Comparison of ENCODE assay signal across 25 cellular contexts in the genomic region with DNA sequence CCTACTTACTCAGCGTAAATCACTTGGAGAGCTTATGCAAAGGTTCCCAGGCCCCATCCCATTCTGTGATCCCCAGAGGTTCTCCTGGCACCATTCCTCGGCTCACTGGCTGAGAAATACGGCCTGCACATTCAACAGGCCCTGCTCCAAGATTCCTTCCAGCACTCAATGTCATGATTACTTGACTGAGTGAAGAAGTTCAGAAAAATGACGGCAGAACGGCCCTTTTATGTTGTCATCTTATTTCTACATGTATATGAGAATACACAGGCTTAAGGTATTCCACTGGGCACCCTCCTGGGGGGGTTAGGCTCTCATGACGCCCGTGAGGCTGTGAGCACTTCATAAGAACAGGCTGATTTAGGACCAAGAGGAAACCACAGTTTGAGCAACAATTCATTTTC.
DNase-seq lines count a peak whose midpoint lies in the region; ATAC-seq and TF ChIP-seq lines count a peak whose summit lies in the region.
"Had no signal": no experiment of that assay in that cellular context is flagged by ENCODE, and none has a peak within 500 bp of the region (broad histone marks: within the 10 kb centered on the region; RNA-seq: fewer than 3 reads in every experiment).

No MANE protein-coding gene starts in this region.

- intact Hi-C loops in esophagus squamous epithelium (cut with DNase I) (no loop called here), left cardiac atrium (cut with DNase I) (no loop called here), uterus (cut with DNase I; ENCODE audit: low total_unique reads) (no loop called here)

- H3K9ac ChIP-seq in rectal smooth muscle tissue (ENCODE audit: low read length), result no peak overlapping the region
- H3K9ac ChIP-seq: SK-N-SH had no signal

- H3K36me3 ChIP-seq in esophagus squamous epithelium (peaks cover 0 to 25% (median 0%) of the 10 kb centered on the region in 3 donors), rectal smooth muscle tissue (ENCODE audit: control insufficient read depth, insufficient read depth, low read length) (no peaks in the 10 kb centered on the region), uterus (no peaks in the 10 kb centered on the region)
- H3K36me3 ChIP-seq: colonic mucosa, pancreas had no signal

- no peaks in the 10 kb centered on the region for H3K9me3 ChIP-seq in esophagus squamous epithelium
- no peaks in the 10 kb centered on the region for H3K9me3 ChIP-seq in uterus
- H3K9me3 ChIP-seq: colonic mucosa, pancreas, SK-N-SH had no signal

- H3K4me3 ChIP-seq in esophagus squamous epithelium (no peak overlapping the region), rectal smooth muscle tissue (ENCODE audit: low read length) (no peak overlapping the region), uterus (no peak overlapping the region)
- H3K4me3 ChIP-seq: colonic mucosa, pancreas, smooth muscle cell had no signal

- H3K27ac ChIP-seq in esophagus squamous epithelium (peak overlapping the region in 3 of 4 donors; percentile 5 to 30 (median 23)), rectal smooth muscle tissue (ENCODE audit: low read depth, low read length) (peak overlapping the region; percentile 38), uterus (peak overlapping the region; percentile 48 to 61)
- H3K27ac ChIP-seq: colonic mucosa, pancreas had no signal

- DNase-seq in esophagus squamous epithelium (lab: John Stamatoyannopoulos, UW) (no peak), left cardiac atrium (peak; percentile 62), uterus (peak; percentile 65 to 68), COLO829 (ENCODE audit: low spot score) (no peak), NCI-H1092 treated with DMSO at 0.1 percent for 48 hours (lab: John Stamatoyannopoulos, UW) (no peak)
- DNase-seq: activated CD8-positive, alpha-beta T cell treated with anti-CD3 and anti-CD28 coated beads, Interleukin-2, amount 10 ng/mL, durations not matched to agents 7 days and 5 days; activated naive CD4-positive, alpha-beta T cell treated with anti-CD3 and anti-CD28 coated beads, Interleukin-2, amount 10 ng/mL, durations not matched to agents 7 days and 5 days; activated T-cell treated with anti-CD3 and anti-CD28 coated beads, Interleukin-2, amount 50 U/mL, for 4 hours; AML-193; colonic mucosa; DMS79 treated with DMSO at 0.1 percent for 48 hours; glutamatergic neuron; MM.1S; naive B cell; NCI-H1694; NCI-H226; SK-N-SH; stimulated activated CD4-positive, alpha-beta T cell treated with anti-CD3 and anti-CD28 coated beads, Interleukin-4, amount 100 ng/mL, for 1 hour; substantia nigra; T1000 had no signal

- no peak for TF ChIP-seq CTCF in esophagus squamous epithelium (IDR thresholded peaks at IDR 0.05)
- no peak for TF ChIP-seq CTCF in uterus (IDR thresholded peaks at IDR 0.05)

- H3K27me3 ChIP-seq in esophagus squamous epithelium (no peaks in the 10 kb centered on the region), rectal smooth muscle tissue (ENCODE audit: control insufficient read depth, insufficient read depth, low read length) (no peaks in the 10 kb centered on the region), uterus (no peaks in the 10 kb centered on the region)
- H3K27me3 ChIP-seq: colonic mucosa, pancreas had no signal

- peaks cover 0 to 20% (median 0%) of the 10 kb centered on the region in 3 donors for H3K4me1 ChIP-seq in esophagus squamous epithelium
- peaks cover 19% of the 10 kb centered on the region for H3K4me1 ChIP-seq in rectal smooth muscle tissue (ENCODE audit: control insufficient read depth, insufficient read depth, low read length)
- H3K4me1 ChIP-seq in uterus, result no peaks in the 10 kb centered on the region
- H3K4me1 ChIP-seq: colonic mucosa had no signal

- TF ChIP-seq POLR2A in esophagus squamous epithelium (IDR thresholded peaks at IDR 0.05) (no peak), uterus (IDR thresholded peaks at IDR 0.05) (no peak)

- ATAC-seq in left cardiac atrium, result peak; percentile 66 to 90
- no peak for ATAC-seq in GM18498 (IDR thresholded peaks at IDR 0.05; ENCODE audit: unreplicated experiment)
- ATAC-seq: activated CD4-positive, CD25-positive, alpha-beta regulatory T cell treated with anti-CD3 and anti-CD28 coated beads, Interleukin-2, amount 50 U/mL, for 24 hours; activated CD8-positive, alpha-beta T cell treated with anti-CD3 and anti-CD28 coated beads, Interleukin-2, amount 10 ng/mL, durations not matched to agents 7 days and 5 days; activated T-cell treated with anti-CD3 and anti-CD28 coated beads, Interleukin-2, amount 50 U/mL, for 4 hours had no signal

- 50 to 85% methylated on average over 6 to 7 of the region's 7 CpGs for WGBS in esophagus squamous epithelium, 2 donors

Comparison
In these comparisons a context has a peak if more than half of its experiments do, and no peak if none do; other contexts are left out.
1. DNase-seq: peak in left cardiac atrium (single experiment) and uterus (2 of 2); none in esophagus squamous epithelium (single experiment), COLO829 (single experiment) and NCI-H1092 treated with DMSO at 0.1 percent for 48 hours (single experiment).
2. Peak in every context shown above with its lines, with median percentiles within 50 percentile points of each other: H3K27ac ChIP-seq.